In the genomic region with DNA sequence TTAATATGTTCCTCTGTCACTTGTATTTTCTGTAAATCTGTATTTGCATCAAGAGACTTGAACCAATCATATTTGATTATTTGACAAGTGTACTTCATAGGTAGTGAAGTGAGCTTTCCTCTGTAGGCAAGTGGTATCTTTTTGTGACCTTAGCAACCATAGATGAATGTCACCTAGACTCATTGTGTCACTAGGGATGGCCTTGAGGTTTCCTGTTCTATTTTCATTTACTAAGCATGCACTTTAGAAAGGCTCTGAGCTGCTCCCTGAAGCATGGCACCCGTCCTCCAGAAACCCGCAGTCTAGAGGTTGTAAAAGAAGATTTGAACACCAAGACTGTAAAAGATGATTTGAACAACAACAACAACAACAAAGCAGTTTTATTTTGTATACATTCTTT, we compare ENCODE assay signal across 10 cellular contexts.
A peak's percentile ranks its signal among the peaks of the same experiment; 100 is the strongest.
DNase-seq lines count a peak whose midpoint lies in the region; ATAC-seq lines count a peak whose summit lies in the region.
"Had no signal": no experiment of that assay in that cellular context is flagged by ENCODE, and none has a peak within 500 bp of the region (broad histone marks: within the 10 kb centered on the region; RNA-seq: fewer than 3 reads in every experiment).

No MANE protein-coding gene starts in this region.

- peaks cover 25% of the 10 kb centered on the region for H3K4me1 Mint-ChIP-seq in activated naive CD8-positive, alpha-beta T cell (ENCODE audit: low read depth)
- H3K4me1 Mint-ChIP-seq in activated naive CD8-positive, alpha-beta T cell treated with anti-CD3 and anti-CD28 coated beads for 36 hours: peaks cover 20% of the 10 kb centered on the region

- H3K9ac ChIP-seq in mesendoderm (ENCODE audit: low read length): no peak overlapping the region

- ATAC-seq in HG02678 (IDR thresholded peaks at IDR 0.05; ENCODE audit: unreplicated experiment) (peak; percentile 82), HG03520 (IDR thresholded peaks at IDR 0.05; ENCODE audit: unreplicated experiment) (peak; percentile 98)
- ATAC-seq: A549 had no signal

- no peak overlapping the region for H3K4ac ChIP-seq in mesendoderm (ENCODE audit: low read depth, low read length)

- H3K79me1 ChIP-seq in mesendoderm (ENCODE audit: low read length): no peaks in the 10 kb centered on the region

- no peak overlapping the region for H2AK5ac ChIP-seq in mesendoderm (ENCODE audit: low read length)

- H2BK15ac ChIP-seq in mesendoderm (replicated peaks; ENCODE audit: low read depth): no peak overlapping the region

- H3K27ac ChIP-seq in mesendoderm (ENCODE audit: low read depth, low read length): no peak overlapping the region
- H3K27ac ChIP-seq: A549 had no signal

- H3K27me3 ChIP-seq in mesendoderm (ENCODE audit: insufficient read depth, low read length, poor library complexity): no peaks in the 10 kb centered on the region

- H3K9me3 Mint-ChIP-seq in activated naive CD8-positive, alpha-beta T cell (ENCODE audit: low read depth): no peaks in the 10 kb centered on the region
- no peaks in the 10 kb centered on the region for H3K9me3 Mint-ChIP-seq in activated naive CD8-positive, alpha-beta T cell treated with anti-CD3 and anti-CD28 coated beads for 36 hours

- no peak overlapping the region for H3K18ac ChIP-seq in mesendoderm (ENCODE audit: low read length)

- H3K27ac Mint-ChIP-seq in activated naive CD8-positive, alpha-beta T cell: peak overlapping the region; percentile 22
- no peak overlapping the region for H3K27ac Mint-ChIP-seq in activated naive CD8-positive, alpha-beta T cell treated with anti-CD3 and anti-CD28 coated beads for 36 hours

- no peak overlapping the region for H4K5ac ChIP-seq in mesendoderm (ENCODE audit: low read length)

- no CpG with 5 or more reads among the region's 2 CpGs for WGBS in mesendoderm (ENCODE audit: extremely low coverage, insufficient coverage, low lambda C conversion rate)

- H3K4me3 Mint-ChIP-seq in activated naive CD8-positive, alpha-beta T cell: no peak overlapping the region
- H3K4me3 Mint-ChIP-seq in activated naive CD8-positive, alpha-beta T cell treated with anti-CD3 and anti-CD28 coated beads for 36 hours: no peak overlapping the region

- DNase-seq in activated naive CD8-positive, alpha-beta T cell treated with anti-CD3 and anti-CD28 coated beads for 36 hours: no peak
- DNase-seq in NCI-H226 (no peak), mesendoderm (no peak)
- DNase-seq in stimulated activated CD4-positive, alpha-beta T cell treated with anti-CD3 and anti-CD28 coated beads, Interleukin-1b, Interleukin-23, amount 100 ng/mL, for 48 hours: no peak
- no peak for DNase-seq in activated CD8-positive, alpha-beta memory T cell treated with anti-CD3 and anti-CD28 coated beads, Interleukin-2, amount 50 U/mL, for 48 hours
- DNase-seq: foreskin fibroblast had no signal

- H3K23ac ChIP-seq in mesendoderm (ENCODE audit: low read length): no peak overlapping the region

- H3K4me3 ChIP-seq in mesendoderm (ENCODE audit: low read length): no peak overlapping the region
- H3K4me3 ChIP-seq: A549 had no signal

- H4K8ac ChIP-seq in mesendoderm (ENCODE audit: low read depth, low read length): no peak overlapping the region

- H2BK5ac ChIP-seq in mesendoderm (ENCODE audit: low read length): no peak overlapping the region

- H3K36me3 Mint-ChIP-seq in activated naive CD8-positive, alpha-beta T cell: peaks cover 23% of the 10 kb centered on the region
- peaks cover 35% of the 10 kb centered on the region for H3K36me3 Mint-ChIP-seq in activated naive CD8-positive, alpha-beta T cell treated with anti-CD3 and anti-CD28 coated beads for 36 hours

- no peak overlapping the region for H3K56ac ChIP-seq in mesendoderm (ENCODE audit: low read length)

- no peak overlapping the region for H3K4me2 ChIP-seq in mesendoderm (ENCODE audit: low read length)
- H3K4me2 ChIP-seq: A549 had no signal

- no peaks in the 10 kb centered on the region for H3K27me3 Mint-ChIP-seq in activated naive CD8-positive, alpha-beta T cell
- H3K27me3 Mint-ChIP-seq in activated naive CD8-positive, alpha-beta T cell treated with anti-CD3 and anti-CD28 coated beads for 36 hours: no peaks in the 10 kb centered on the region

- no peaks in the 10 kb centered on the region for H3K36me3 ChIP-seq in mesendoderm (ENCODE audit: control insufficient read depth, insufficient read depth, low read length)

- H3K79me2 ChIP-seq in mesendoderm (ENCODE audit: control insufficient read depth, insufficient read depth, low read length): no peaks in the 10 kb centered on the region

- H2BK120ac ChIP-seq in mesendoderm (ENCODE audit: low read depth, low read length): no peak overlapping the region

- no peaks in the 10 kb centered on the region for H3K4me1 ChIP-seq in mesendoderm (ENCODE audit: control insufficient read depth, low read depth, low read length)
- H3K4me1 ChIP-seq: A549 had no signal
